ENCODE assay signal across 1 cellular context in genomic region chr12:103697912-103698751, GRCh38.
TF ChIP-seq lines count a peak whose summit lies in the region.

No MANE protein-coding gene starts in this region.

TF ChIP-seq in GM23338, 12 proteins besides CTCF, POLR2A, EP300 and RAD21 (continued from another document):
- TF ChIP-seq ZNF462 (CRISPR knock-in tag; IDR thresholded peaks at IDR 0.05) (no peak), REST (IDR thresholded peaks at IDR 0.05; ENCODE audit: unreplicated experiment) (no peak), ZNF114 (CRISPR knock-in tag; IDR thresholded peaks at IDR 0.05) (no peak)
TF ChIP-seq in GM23338: peak in this region for 0.
